ENCODE assay signal across 8 cellular contexts in genomic region chr17:17300624-17301568, GRCh38. TPM values are rescaled to one million over a fixed set of nuclear protein-coding genes. Genes with fewer than 3 reads are reported as not detected.
A peak's percentile ranks its signal among the peaks of the same experiment; 100 is the strongest.
DNase-seq lines count a peak whose midpoint lies in the region; ATAC-seq and TF ChIP-seq lines count a peak whose summit lies in the region.

No MANE protein-coding gene starts in this region.

- peaks cover 4% of the 10 kb centered on the region; the same call in 1 of the 2 replicates for H3K4me1 ChIP-seq in HUES64 (ENCODE audit: insufficient read depth, low read length)

- H3K9me3 Mint-ChIP-seq in CD4-positive, alpha-beta T cell, result no peaks in the 10 kb centered on the region
- no peaks in the 10 kb centered on the region for H3K9me3 Mint-ChIP-seq in effector memory CD8-positive, alpha-beta T cell
- H3K9me3 Mint-ChIP-seq in mesothelial cell of epicardium, result no peaks in the 10 kb centered on the region

- H3K36me3 ChIP-seq in HUES64 (ENCODE audit: insufficient read depth, low read length), result no peaks in the 10 kb centered on the region

- peak; percentile 52 for ATAC-seq in CD4-positive, alpha-beta T cell (ENCODE audit: poor library complexity)
- ATAC-seq in effector memory CD8-positive, alpha-beta T cell (replicated peaks), result peak; percentile 37
- no peak for ATAC-seq in HG03565 (IDR thresholded peaks at IDR 0.05; ENCODE audit: unreplicated experiment)

- peak overlapping the region; percentile 51 for H3K4me3 Mint-ChIP-seq in CD4-positive, alpha-beta T cell
- peak overlapping the region in 1 of 2 donors; percentile 51 for H3K4me3 Mint-ChIP-seq in effector memory CD8-positive, alpha-beta T cell
- H3K4me3 Mint-ChIP-seq in mesothelial cell of epicardium, result peak overlapping the region; percentile 56

- H3K36me3 Mint-ChIP-seq in CD4-positive, alpha-beta T cell (ENCODE audit: low read depth), result no peaks in the 10 kb centered on the region
- H3K36me3 Mint-ChIP-seq in effector memory CD8-positive, alpha-beta T cell (ENCODE audit: insufficient read depth), result peaks cover 12% of the 10 kb centered on the region
- H3K36me3 Mint-ChIP-seq in mesothelial cell of epicardium, result no peaks in the 10 kb centered on the region

- POLR2A ChIA-PET in CD4-positive, alpha-beta T cell (lab: Charles Lee), result interaction anchor here (1.6 kb wide), 1 partner anchor 21 kb away, joined by 5 read pairs; no protein-coding TSS in a partner anchor

- peak overlapping the region; percentile 54 for H3K9ac ChIP-seq in HUES64 (ENCODE audit: low read depth, low read length)

- H3K27ac ChIP-seq in CD4-positive, alpha-beta T cell (ENCODE audit: low read depth, low read length), result no peak overlapping the region
- H3K27ac ChIP-seq in HUES64 (ENCODE audit: low read depth, low read length), result peak overlapping the region; percentile 75

- H3K4me1 Mint-ChIP-seq in CD4-positive, alpha-beta T cell (ENCODE audit: low read depth), result peaks cover 34% of the 10 kb centered on the region
- H3K4me1 Mint-ChIP-seq in effector memory CD8-positive, alpha-beta T cell (ENCODE audit: low read depth in 2 of 2), result peaks cover 17 to 24% of the 10 kb centered on the region in 2 donors
- H3K4me1 Mint-ChIP-seq in mesothelial cell of epicardium, result peaks cover 18% of the 10 kb centered on the region

- TF ChIP-seq CTCF in CD4-positive, alpha-beta T cell (IDR thresholded peaks at IDR 0.05), result no peak
- TF ChIP-seq CTCF in mesothelial cell of epicardium (IDR thresholded peaks at IDR 0.05; ENCODE audit: unreplicated experiment), result no peak

- intact Hi-C loops in CD4-positive, alpha-beta T cell (cut with DNase I, micrococcal nuclease), result loop anchor here in 1 of 2 experiments (5.0 kb wide), 1 partner anchor 64 kb away; the partner anchor contains the start of gene FLCN

- CTCF ChIA-PET in CD4-positive, alpha-beta T cell (lab: Charles Lee), result no interaction called here

- no peaks in the 10 kb centered on the region for H3K9me3 ChIP-seq in CD4-positive, alpha-beta T cell (ENCODE audit: control insufficient read depth, low read length)
- no peaks in the 10 kb centered on the region for H3K9me3 ChIP-seq in HUES64 (ENCODE audit: insufficient read depth, low read depth, low read length)

- no peaks in the 10 kb centered on the region for H3K27me3 ChIP-seq in CD4-positive, alpha-beta T cell (ENCODE audit: control insufficient read depth, insufficient read depth, low read length)
- H3K27me3 ChIP-seq in HUES64 (ENCODE audit: insufficient read depth, low read length), result peaks cover 12% of the 10 kb centered on the region

- no peaks in the 10 kb centered on the region for H3K27me3 Mint-ChIP-seq in CD4-positive, alpha-beta T cell
- H3K27me3 Mint-ChIP-seq in effector memory CD8-positive, alpha-beta T cell, result peaks cover 5 to 9% of the 10 kb centered on the region in 2 donors
- peaks cover 4% of the 10 kb centered on the region for H3K27me3 Mint-ChIP-seq in mesothelial cell of epicardium (ENCODE audit: low read depth)

- H3K27ac Mint-ChIP-seq in CD4-positive, alpha-beta T cell, result no peak overlapping the region
- no peak overlapping the region for H3K27ac Mint-ChIP-seq in effector memory CD8-positive, alpha-beta T cell
- H3K27ac Mint-ChIP-seq in mesothelial cell of epicardium, result peak overlapping the region; percentile 47

- H3K4me3 ChIP-seq in HUES64 (ENCODE audit: low read length), result peak overlapping the region; percentile 75

- peak in 8 of 10 experiments; percentile 25 to 54 (median 38) for DNase-seq in CD4-positive, alpha-beta T cell
- peak; percentile 48 for DNase-seq in activated CD4-positive, alpha-beta T cell treated with anti-CD3 and anti-CD28 coated beads, Interleukin-2, amount 50 U/mL, for 1 hour
- peak; percentile 28 to 34 (median 29) for DNase-seq in effector memory CD8-positive, alpha-beta T cell
- DNase-seq in mesothelial cell of epicardium (ENCODE audit: low spot score in 2 of 2, unreplicated experiment in 2 of 2) (peak in 1 of 2 experiments; percentile 56), NCI-H1105 treated with DMSO at 0.1 percent for 48 hours (lab: John Stamatoyannopoulos, UW) (no peak)
- peak; percentile 36 for DNase-seq in stimulated activated naive CD4-positive, alpha-beta T cell treated with Interleukin-2 at 50 U/mL for 16 hours (lab: John Stamatoyannopoulos, UW)

- 2% methylated on average over 35 of the region's 35 CpGs for WGBS in HUES64

RNA-seq across cellular contexts. Expression of gene NT5M, which starts 2.3 kb away (rescaled TPM):
- 1 to 10 TPM; 1.8 to 2.9 TPM for total RNA-seq in CD4-positive, alpha-beta T cell
- 3.9 TPM for polyA plus RNA-seq in HUES64 (2013, experiment 1 of 2)
- 6.1 TPM for polyA plus RNA-seq in HUES64 (2013, experiment 2 of 2)
- 4.6 to 7.2 TPM (median 7.1 TPM) in 3 replicates for total RNA-seq in mesothelial cell of epicardium

RNA-seq across cellular contexts. Expression of gene COPS3, which starts 19.9 kb away (rescaled TPM):
- total RNA-seq in CD4-positive, alpha-beta T cell, result 10 to 100 TPM; 73.1 to 75.0 TPM
- 109 TPM for polyA plus RNA-seq in HUES64 (2013, experiment 1 of 2)
- polyA plus RNA-seq in HUES64 (2013, experiment 2 of 2), result 96.2 TPM
- total RNA-seq in mesothelial cell of epicardium, result 57.8 to 65.0 TPM (median 63.5 TPM) in 3 replicates
